ENCODE assay signal across 23 cellular contexts in genomic region chr6:1578293-1578745, GRCh38. TPM values are rescaled to one million over a fixed set of nuclear protein-coding genes. Genes with fewer than 3 reads are reported as not detected.
DNase-seq lines count a peak whose midpoint lies in the region; ATAC-seq, FAIRE-seq and TF ChIP-seq lines count a peak whose summit lies in the region.
"Had no signal": no experiment of that assay in that cellular context is flagged by ENCODE, and none has a peak within 500 bp of the region (broad histone marks: within the 10 kb centered on the region; RNA-seq: fewer than 3 reads in every experiment).

No MANE protein-coding gene starts in this region.

- no TSS peak for BruUV-seq in GM12878 (replicated peaks; lab: Mats Ljungman, UMichigan)

- in situ Hi-C loops in GM12878 (cut with MboI): loop anchor here (25.0 kb wide), 1 partner anchor 1359 kb away; no protein-coding TSS in a partner anchor

- H3K27ac ChIP-seq in GM12878 (ENCODE audit: control insufficient read depth, insufficient read depth): no peak overlapping the region
- H3K27ac ChIP-seq: SK-N-MC had no signal

- DNase-seq in ELR (ENCODE audit: low read depth) (peak; percentile 22), GM12878 (ENCODE audit: low read depth, low spot score) (no peak), DMS53 (lab: John Stamatoyannopoulos, UW) (no peak), midbrain (lab: John Stamatoyannopoulos, UW) (no peak), type B pancreatic cell (ENCODE audit: extremely low spot score, unreplicated experiment) (no peak), epidermal melanocyte (ENCODE audit: insufficient read length, low spot score) (no peak)
- DNase-seq: BE2C; CD4-positive, alpha-beta memory T cell; DMS153; H7; HFFc6; KBM-7; NCI-H1105 treated with DMSO at 0.1 percent for 48 hours; NCI-H1694 treated with DMSO at 0.1 percent for 48 hours; NCI-H510A treated with DMSO at 0.1 percent for 48 hours; NCI-H774; OCI-M1; Right ventricle myocardium superior had no signal

- TF ChIP-seq RAD21 in GM12878 (IDR thresholded peaks at IDR 0.05; ENCODE audit: insufficient read depth, low read depth, low read length): no peak

- H3K4me1 Mint-ChIP-seq in stimulated activated memory B cell treated with anti-CD40 and anti-IgM and Interleukin-4, amounts not matched to agents 10 μg/mL and 1 μg/mL and 100 μg/mL, for 72 hours: no peaks in the 10 kb centered on the region
- H3K4me1 Mint-ChIP-seq in type B pancreatic cell (ENCODE audit: unreplicated experiment): peaks cover 24% of the 10 kb centered on the region
- H3K4me1 Mint-ChIP-seq: CD4-positive, alpha-beta memory T cell had no signal

- TF ChIP-seq EP300 in GM12878 (IDR thresholded peaks at IDR 0.05; ENCODE audit: borderline replicate concordance in 1 of 2, control insufficient read depth in 1 of 2, low read depth in 2 of 2, low read length in 2 of 2): peak; percentile 37 to 52; a peak in 2 of 4 replicates

- no peaks in the 10 kb centered on the region for H4K20me1 ChIP-seq in GM12878 (ENCODE audit: control insufficient read depth, insufficient read depth)

- under 1% methylated on average over 9 of the region's 9 CpGs for WGBS in GM12878 (ENCODE audit: insufficient coverage, insufficient replicate concordance, low lambda C conversion rate, missing lambda C conversion rate)

- CTCF ChIA-PET in GM12878 (lab: Yijun Ruan, JAX): interaction anchor here (0.6 to 2.1 kb wide), 2 partner anchors 18 to 104 kb away, joined by 3 to 10 read pairs; no protein-coding TSS in a partner anchor

- no peak overlapping the region for H3K4me3 Mint-ChIP-seq in stimulated activated memory B cell treated with anti-CD40 and anti-IgM and Interleukin-4, amounts not matched to agents 10 μg/mL and 1 μg/mL and 100 μg/mL, for 72 hours
- H3K4me3 Mint-ChIP-seq in type B pancreatic cell: no peak overlapping the region
- H3K4me3 Mint-ChIP-seq: CD4-positive, alpha-beta memory T cell; HFFc6 had no signal

- FAIRE-seq in GM12878 (lab: Jason Lieb, UNC): peak; percentile 49
- FAIRE-seq: A204.1, HepG2 had no signal

- no peak overlapping the region for H3K9ac ChIP-seq in GM12878 (ENCODE audit: control insufficient read depth, insufficient read depth, low read length)

- RAD21 ChIA-PET in GM12878 (lab: Charles Lee; ENCODE audit: unreplicated experiment): no interaction called here

- H3K27ac Mint-ChIP-seq in stimulated activated memory B cell treated with anti-CD40 and anti-IgM and Interleukin-4, amounts not matched to agents 10 μg/mL and 1 μg/mL and 100 μg/mL, for 72 hours: no peak overlapping the region
- H3K27ac Mint-ChIP-seq in type B pancreatic cell: no peak overlapping the region
- H3K27ac Mint-ChIP-seq: CD4-positive, alpha-beta memory T cell; HFFc6 had no signal

- TF ChIP-seq CTCF in GM12878 (IDR thresholded peaks at IDR 0.05 in 2 of 3, conservative IDR thresholded peaks at IDR 0.05 in 1 of 3; ENCODE audit: control insufficient read depth in 2 of 3, extremely low read depth in 1 of 3, insufficient read depth in 1 of 3, low read depth in 3 of 3, low read length in 3 of 3) (no peak), type B pancreatic cell (conservative IDR thresholded peaks at IDR 0.05) (no peak)

- no peaks in the 10 kb centered on the region for H3K36me3 ChIP-seq in GM12878 (ENCODE audit: control insufficient read depth in 2 of 2, insufficient read depth in 2 of 2, low read length in 1 of 2)
- H3K36me3 ChIP-seq: BE2C had no signal

- intact Hi-C loops in GM12878 (cut with micrococcal nuclease; ENCODE audit: unreplicated experiment): no loop called here

- peaks cover 81% of the 10 kb centered on the region for H3K27me3 Mint-ChIP-seq in stimulated activated memory B cell treated with anti-CD40 and anti-IgM and Interleukin-4, amounts not matched to agents 10 μg/mL and 1 μg/mL and 100 μg/mL, for 72 hours
- H3K27me3 Mint-ChIP-seq in type B pancreatic cell: peaks cover 9% of the 10 kb centered on the region

- SMC1A ChIA-PET in GM12878 (lab: Charles Lee; ENCODE audit: uncharacterized antibody, unreplicated experiment): interaction anchor here (0.7 to 0.8 kb wide), 2 partner anchors 14 to 92 kb away, joined by 3 read pairs; no protein-coding TSS in a partner anchor

- H3K36me3 Mint-ChIP-seq in stimulated activated memory B cell treated with anti-CD40 and anti-IgM and Interleukin-4, amounts not matched to agents 10 μg/mL and 1 μg/mL and 100 μg/mL, for 72 hours: no peaks in the 10 kb centered on the region
- no peaks in the 10 kb centered on the region for H3K36me3 Mint-ChIP-seq in type B pancreatic cell
- H3K36me3 Mint-ChIP-seq: CD4-positive, alpha-beta memory T cell had no signal

- H3K9me3 Mint-ChIP-seq in stimulated activated memory B cell treated with anti-CD40 and anti-IgM and Interleukin-4, amounts not matched to agents 10 μg/mL and 1 μg/mL and 100 μg/mL, for 72 hours: no peaks in the 10 kb centered on the region
- no peaks in the 10 kb centered on the region for H3K9me3 Mint-ChIP-seq in type B pancreatic cell
- H3K9me3 Mint-ChIP-seq: CD4-positive, alpha-beta memory T cell; HFFc6 had no signal

- no peaks in the 10 kb centered on the region for H3K79me2 ChIP-seq in GM12878 (ENCODE audit: control insufficient read depth, insufficient read depth, low read length)

- ATAC-seq in GM18868 (IDR thresholded peaks at IDR 0.05; ENCODE audit: unreplicated experiment) (peak; percentile 44), GM12878 (peak; percentile 78)
- ATAC-seq in stimulated activated memory B cell treated with anti-CD40 and anti-IgM and Interleukin-4, amounts not matched to agents 10 μg/mL and 1 μg/mL and 100 μg/mL, for 72 hours: peak; percentile 35
- ATAC-seq: HepG2 had no signal

- no peak overlapping the region for H2AFZ ChIP-seq in GM12878 (ENCODE audit: control insufficient read depth, low read depth, low read length)

- no peak overlapping the region for H3K4me3 ChIP-seq in GM12878
- H3K4me3 ChIP-seq: SK-N-MC had no signal

- POLR2A ChIA-PET in GM12878 (lab: Charles Lee): no interaction called here

- peaks cover 22% of the 10 kb centered on the region for H3K4me1 ChIP-seq in GM12878 (ENCODE audit: control insufficient read depth, insufficient read depth, low read length)

- no peaks in the 10 kb centered on the region; the same call in 2 of the 3 replicates for H3K9me3 ChIP-seq in GM12878 (replicated peaks; ENCODE audit: control insufficient read depth, insufficient read depth, low read length)
- H3K9me3 ChIP-seq: BE2C had no signal

- H3K27me3 ChIP-seq in GM12878 (replicated peaks in 1 of 2; ENCODE audit: control insufficient read depth in 2 of 2, insufficient read depth in 2 of 2, low read length in 1 of 2): peaks cover 0 to 2% of the 10 kb centered on the region in 2 experiments; a peak in 1 of 4 replicates

- H3K4me2 ChIP-seq in GM12878 (ENCODE audit: control insufficient read depth, insufficient read depth): peak overlapping the region; percentile 30

- TF ChIP-seq POLR2A in GM12878 (IDR thresholded peaks at IDR 0.05; ENCODE audit: low read depth, low read length): no peak

TF ChIP-seq in GM12878, 131 proteins besides CTCF, POLR2A, EP300 and RAD21 (continues in another document):
- TF ChIP-seq NFIC (IDR thresholded peaks at IDR 0.05; ENCODE audit: low read depth, low read length) (peak; percentile 43; the same call in 1 of the 2 replicates), NBN (IDR thresholded peaks at IDR 0.05) (0 out of 2 replicates have a peak, but pooled peaks have one; percentile 51), FOXM1 (IDR thresholded peaks at IDR 0.05; ENCODE audit: low read depth, low read length) (no peak), PRDM15 (CRISPR knock-in tag; IDR thresholded peaks at IDR 0.05) (no peak), RAD51 (IDR thresholded peaks at IDR 0.05) (peak; percentile 78)

RNA-seq across cellular contexts. Expression of gene FOXC1, which starts 31.4 kb away (rescaled TPM):
- not detected in 2 replicates for total RNA-seq in GM12878 (2013; cell fraction: nucleolus; rRNA removed)
- total RNA-seq in GM12878 (2014; rRNA removed): 0.38 and 0.51 TPM in 2 replicates
- 0.37 and 0.45 TPM in 2 replicates for total RNA-seq in GM12878 (2014; rRNA removed; fragmentation: Illumina TruSeq; extraction: Trizol)
- 1.5 and 1.7 TPM in 2 replicates for total RNA-seq in GM12878 (2021)
- polyA plus RNA-seq in GM12878 (2011; ENCODE audit: low read depth): 0.26 TPM
- polyA plus RNA-seq in GM12878 (2011; rRNA removed): 0.17 and 0.26 TPM in 2 replicates
- 0.07 and 0.17 TPM in 2 replicates for polyA plus RNA-seq in GM12878 (2011; cell fraction: cytosol; rRNA removed)
- polyA plus RNA-seq in GM12878 (2011; cell fraction: nucleus; rRNA removed): 0.19 and 0.31 TPM in 2 replicates
- polyA plus RNA-seq in GM12878 (2012): 0.24 and 0.38 TPM in 2 replicates
- polyA plus RNA-seq in GM12878 (2014; fragmentation: Illumina TruSeq; extraction: Trizol): 0.81 and 0.97 TPM in 2 replicates
- polyA plus RNA-seq in GM12878 (2014; fragmentation: Nextera tagmentation; extraction: Ambion mirVana): under 1 TPM; 0.13 to 0.26 TPM
- polyA plus RNA-seq in GM12878 (2014; rRNA removed): 0.60 and 0.94 TPM in 2 replicates
- polyA plus RNA-seq in GM12878 (2016; fragmentation: Nextera tagmentation; extraction: Ambion mirVana): not detected
- 0.15 TPM in 1 of 2 replicates, not detected in the other for polyA minus RNA-seq in GM12878 (2011; rRNA and poly(A)+ RNA removed)
- polyA minus RNA-seq in GM12878 (2011; cell fraction: cytosol; rRNA and poly(A)+ RNA removed): 0.53 and 0.83 TPM in 2 replicates
- 0.12 and 0.57 TPM in 2 replicates for polyA minus RNA-seq in GM12878 (2011; cell fraction: nucleus; rRNA and poly(A)+ RNA removed)
- 20.8 and 53.5 TPM in 2 replicates for total RNA-seq in type B pancreatic cell (ENCODE audit: low replicate concordance)
- total RNA-seq: CD4-positive, alpha-beta memory T cell had no signal
- polyA plus RNA-seq: CD4-positive, alpha-beta memory T cell had no signal
